Comparison of ENCODE assay signal across 5 cellular contexts in genomic region chr6:169741344-169741743, GRCh38.
"Had no signal": no experiment of that assay in that cellular context is flagged by ENCODE, and none has a peak within 500 bp of the region (broad histone marks: within the 10 kb centered on the region; RNA-seq: fewer than 3 reads in every experiment).

No MANE protein-coding gene starts in this region.

- H3K4me2 ChIP-seq: GM23338 had no signal

- DNase-seq: H9, HCEC 1CT, HFFc6, KG1 had no signal

- H3K4me3 ChIP-seq: GM23338 had no signal

- H2AFZ ChIP-seq: GM23338 had no signal

- ATAC-seq: GM23338 had no signal
